9 cellular contexts compared by ENCODE assay signal in the genomic region with DNA sequence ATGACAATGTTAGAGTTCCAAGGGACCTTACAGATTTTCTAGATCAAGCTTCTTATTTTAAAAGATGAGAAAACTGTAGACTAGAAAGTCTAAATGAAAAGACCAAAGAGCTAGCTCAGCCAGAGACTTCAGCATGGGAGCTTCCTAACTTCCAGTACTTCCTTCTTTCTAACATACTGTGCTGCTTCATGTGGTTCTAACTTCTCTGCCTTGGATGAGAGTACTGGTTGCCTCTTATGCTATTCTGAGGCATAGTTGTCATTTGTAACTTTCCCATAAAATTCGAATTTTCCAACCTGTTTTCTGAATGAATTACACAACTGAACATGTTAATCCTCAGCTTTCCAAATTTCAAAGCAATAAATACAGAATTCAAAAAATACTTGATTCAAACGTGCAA. TPM values are rescaled to one million over a fixed set of nuclear protein-coding genes. Genes with fewer than 3 reads are reported as not detected.
A peak's percentile ranks its signal among the peaks of the same experiment; 100 is the strongest.
DNase-seq lines count a peak whose midpoint lies in the region; ATAC-seq, FAIRE-seq and TF ChIP-seq lines count a peak whose summit lies in the region.
"Had no signal": no experiment of that assay in that cellular context is flagged by ENCODE, and none has a peak within 500 bp of the region (broad histone marks: within the 10 kb centered on the region; RNA-seq: fewer than 3 reads in every experiment).

No MANE protein-coding gene starts in this region.

- peak overlapping the region; percentile 95 for H3K27ac Mint-ChIP-seq in central memory CD8-positive, alpha-beta T cell (ENCODE audit: low read depth)
- peak overlapping the region; percentile 69 to 99 (median 97) for H3K27ac Mint-ChIP-seq in nephron

- H3K9me3 Mint-ChIP-seq in central memory CD8-positive, alpha-beta T cell, result no peaks in the 10 kb centered on the region
- H3K9me3 Mint-ChIP-seq in nephron, result no peaks in the 10 kb centered on the region

- H3K27ac ChIP-seq in DOHH2 (ENCODE audit: low read depth, low read length), result no peak overlapping the region

- H3K27me3 Mint-ChIP-seq in central memory CD8-positive, alpha-beta T cell, result peaks cover 11% of the 10 kb centered on the region
- no peaks in the 10 kb centered on the region for H3K27me3 Mint-ChIP-seq in nephron (ENCODE audit: low read depth)

- peak overlapping the region; percentile 41 for H3K4me2 ChIP-seq in DOHH2 (ENCODE audit: low read length)

- peaks cover 67% of the 10 kb centered on the region for H3K79me2 ChIP-seq in DOHH2 (ENCODE audit: control insufficient read depth, low read length)

- H3K9me3 ChIP-seq in DOHH2 (ENCODE audit: control insufficient read depth, insufficient read depth, low read length), result no peaks in the 10 kb centered on the region

- peaks cover 10% of the 10 kb centered on the region for H3K36me3 Mint-ChIP-seq in central memory CD8-positive, alpha-beta T cell (ENCODE audit: insufficient read depth)
- no peaks in the 10 kb centered on the region for H3K36me3 Mint-ChIP-seq in nephron (ENCODE audit: low read depth)

- TF ChIP-seq CTCF in DOHH2 (IDR thresholded peaks at IDR 0.05; ENCODE audit: low read depth, low read length, poor library complexity, severe bottlenecking) (no peak), nephron (IDR thresholded peaks at IDR 0.05; ENCODE audit: unreplicated experiment in 3 of 3) (no peak)

- no peak for ATAC-seq in central memory CD8-positive, alpha-beta T cell (replicated peaks; ENCODE audit: extremely low read depth, poor library complexity, severe bottlenecking)
- no peak for ATAC-seq in GM21381 (IDR thresholded peaks at IDR 0.05; ENCODE audit: unreplicated experiment)
- no peak for ATAC-seq in HG03378 (IDR thresholded peaks at IDR 0.05; ENCODE audit: unreplicated experiment)

- H3K27me3 ChIP-seq in DOHH2 (ENCODE audit: control insufficient read depth, low read length), result no peaks in the 10 kb centered on the region

- peaks cover 18% of the 10 kb centered on the region for H3K4me1 ChIP-seq in DOHH2 (ENCODE audit: control insufficient read depth, low read length)

- H3F3A ChIP-seq in DOHH2 (ENCODE audit: control insufficient read depth, insufficient read depth), result peaks cover 20% of the 10 kb centered on the region

- H3K36me3 ChIP-seq in DOHH2 (ENCODE audit: control insufficient read depth, low read length), result no peaks in the 10 kb centered on the region

- FAIRE-seq in GM12892 (lab: Jason Lieb, UNC), result no peak

- no peaks in the 10 kb centered on the region for H4K20me1 ChIP-seq in DOHH2 (ENCODE audit: control insufficient read depth, insufficient read depth, low read depth, low read length)

- TF ChIP-seq POLR2A in GM12892 (IDR thresholded peaks at IDR 0.05; ENCODE audit: low read depth, low read length), result no peak

- peak; percentile 19 for DNase-seq in MV-4-11 (lab: John Stamatoyannopoulos, UW)
- DNase-seq in central memory CD8-positive, alpha-beta T cell (ENCODE audit: low spot score in 2 of 2), result no peak
- DNase-seq in hepatic stellate cell (ENCODE audit: low spot score), result no peak
- DNase-seq in GM12892 (ENCODE audit: insufficient read length), result no peak
- DNase-seq: stimulated activated CD8-positive, alpha-beta memory T cell treated with anti-CD3 and anti-CD28 coated beads, Interleukin-4, amount 100 ng/mL, for 48 hours had no signal

- peak overlapping the region; percentile 22 for H3K4me3 ChIP-seq in DOHH2 (ENCODE audit: low read length)

- H3K4me3 Mint-ChIP-seq in central memory CD8-positive, alpha-beta T cell, result peak overlapping the region; percentile 92
- H3K4me3 Mint-ChIP-seq in nephron, result peak overlapping the region; percentile 79 to 99 (median 96)

- no peaks in the 10 kb centered on the region for H3K9me2 ChIP-seq in DOHH2 (replicated peaks; ENCODE audit: control insufficient read depth, low read length)

- H3K4me1 Mint-ChIP-seq in central memory CD8-positive, alpha-beta T cell, result peaks cover 24% of the 10 kb centered on the region
- H3K4me1 Mint-ChIP-seq in nephron, result peaks cover 29% of the 10 kb centered on the region

RNA-seq across cellular contexts. Expression of a gene that starts 1.8 kb away (rescaled TPM):
- polyA plus RNA-seq in GM12892 (2012; ENCODE audit: missing spikeins), result 19.3 TPM
